8 cellular contexts compared by ENCODE assay signal in the genomic region with DNA sequence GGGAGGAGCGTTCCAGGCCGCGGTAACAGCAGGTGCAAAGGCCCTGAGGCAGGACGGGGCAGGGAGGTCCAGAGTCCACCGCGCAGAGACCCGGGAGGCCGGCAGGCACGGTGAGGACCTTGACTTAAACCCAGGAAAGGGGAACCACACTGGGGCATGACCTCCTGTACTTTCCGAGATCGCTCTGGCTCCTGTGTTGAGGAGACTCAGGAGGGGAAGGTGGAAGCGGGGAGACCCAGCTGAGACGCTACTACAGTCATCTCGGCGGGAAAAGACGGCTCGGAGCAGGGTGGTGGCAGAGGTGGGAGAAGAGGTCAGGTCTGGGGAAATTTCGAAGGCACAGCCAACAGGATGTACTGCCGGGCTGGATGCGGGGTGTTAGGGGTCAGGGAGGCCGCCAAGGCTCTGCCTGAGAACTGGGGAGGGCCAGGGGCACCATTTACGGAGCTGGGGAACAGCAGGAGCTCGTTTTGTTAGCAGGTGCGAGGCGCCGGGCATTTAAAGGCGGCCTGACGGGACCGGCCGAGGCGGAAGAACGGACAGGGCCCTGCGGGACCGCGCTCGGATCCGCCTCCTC. TPM values are rescaled to one million over a fixed set of nuclear protein-coding genes. Genes with fewer than 3 reads are reported as not detected.
A peak's percentile ranks its signal among the peaks of the same experiment; 100 is the strongest.
DNase-seq lines count a peak whose midpoint lies in the region; ATAC-seq and TF ChIP-seq lines count a peak whose summit lies in the region.

No MANE protein-coding gene starts in this region.

- intact Hi-C loops in gastrocnemius medialis (cut with DNase I; ENCODE audit: low total_unique reads): loop anchor here (1.0 to 10.0 kb wide), 4 partner anchors 27 to 195 kb away; a partner anchor contains a TSS

- H4K20me1 ChIP-seq in GM23248 (ENCODE audit: insufficient read depth): no peaks in the 10 kb centered on the region

- 35 to 51% methylated on average over 23 to 37 of the region's 37 CpGs for WGBS in GM23248 (ENCODE audit: low coverage in 1 of 2, low lambda C conversion rate in 2 of 2, missing lambda C conversion rate in 2 of 2), 2 experiments

- no peak for TF ChIP-seq CTCF in fibroblast of mammary gland (conservative IDR thresholded peaks at IDR 0.05; ENCODE audit: control insufficient read depth, insufficient read depth, low read depth, low read length)
- TF ChIP-seq CTCF in gastrocnemius medialis (IDR thresholded peaks at IDR 0.05 in 4 of 5, conservative IDR thresholded peaks at IDR 0.05 in 1 of 5): no peak

- ATAC-seq in gastrocnemius medialis (peak; percentile 5 to 19), HG02870 (IDR thresholded peaks at IDR 0.05; ENCODE audit: unreplicated experiment) (no peak)

- peaks cover 16% of the 10 kb centered on the region for H3F3A ChIP-seq in GM23248 (ENCODE audit: insufficient read depth)

- no peak for DNase-seq in GM23248
- no peak for DNase-seq in SJSA1 (ENCODE audit: low read depth in 1 of 2, low spot score in 2 of 2)
- no peak for DNase-seq in fibroblast of mammary gland (ENCODE audit: low read depth)
- no peak for DNase-seq in gastrocnemius medialis
- DNase-seq in NCI-H128 (lab: John Stamatoyannopoulos, UW; ENCODE audit: unreplicated experiment): no peak
- DNase-seq in NCI-H2081 (lab: John Stamatoyannopoulos, UW): no peak
- DNase-seq in HuH-7 (ENCODE audit: low spot score): no peak

- H3K36me3 ChIP-seq in GM23248 (ENCODE audit: low read depth) (no peaks in the 10 kb centered on the region), SJSA1 (peaks cover 8% of the 10 kb centered on the region), gastrocnemius medialis (no peaks in the 10 kb centered on the region)

- in situ Hi-C loops in GM23248 (cut with MboI): no loop called here
- in situ Hi-C loops in gastrocnemius medialis (cut with MboI; ENCODE audit: low sequenced_read_pairs in 4 of 4): no loop called here

- no peaks in the 10 kb centered on the region for H3K9me3 ChIP-seq in GM23248 (ENCODE audit: low read depth)
- 0 out of 2 replicates have a peak, but pooled peaks cover 3% of the 10 kb centered on the region for H3K9me3 ChIP-seq in SJSA1 (replicated peaks)
- no peaks in the 10 kb centered on the region for H3K9me3 ChIP-seq in gastrocnemius medialis

- TF ChIP-seq POLR2A in gastrocnemius medialis (IDR thresholded peaks at IDR 0.05): no peak

- H3K9ac ChIP-seq in GM23248: peak overlapping the region; percentile 96

- H3K4me1 ChIP-seq in GM23248 (ENCODE audit: insufficient read depth) (peaks cover 22% of the 10 kb centered on the region), SJSA1 (replicated peaks) (peaks cover 39% of the 10 kb centered on the region), gastrocnemius medialis (peaks cover 24 to 34% of the 10 kb centered on the region in 2 donors)

- H3K9me2 ChIP-seq in GM23248 (ENCODE audit: insufficient read depth): no peaks in the 10 kb centered on the region

- peak overlapping the region; percentile 92 for H3K4me3 ChIP-seq in GM23248
- H3K4me3 ChIP-seq in SJSA1: peak overlapping the region; percentile 71
- H3K4me3 ChIP-seq in fibroblast of mammary gland (ENCODE audit: control insufficient read depth, low read depth, low read length): peak overlapping the region; percentile 66
- H3K4me3 ChIP-seq in gastrocnemius medialis: peak overlapping the region; percentile 66 to 98 (median 89)

- H3K27ac ChIP-seq in GM23248 (peak overlapping the region; percentile 95), SJSA1 (peak overlapping the region; percentile 89), gastrocnemius medialis (peak overlapping the region; percentile 92 to 100 (median 98))

- H3K27me3 ChIP-seq in GM23248 (replicated peaks; ENCODE audit: insufficient read depth): no peaks in the 10 kb centered on the region
- no peaks in the 10 kb centered on the region; the same call in none of the 2 replicates for H3K27me3 ChIP-seq in SJSA1 (replicated peaks)
- H3K27me3 ChIP-seq in gastrocnemius medialis: no peaks in the 10 kb centered on the region

- H3K4me2 ChIP-seq in GM23248 (ENCODE audit: unreplicated experiment): peak overlapping the region; percentile 82

- peak overlapping the region; percentile 88 for H2AFZ ChIP-seq in GM23248

- no peaks in the 10 kb centered on the region for H3K79me2 ChIP-seq in GM23248 (ENCODE audit: insufficient read depth)

RNA-seq across cellular contexts. Expression of a gene that starts 22.3 kb away (rescaled TPM):
- 0.25 and 1.1 TPM in 2 replicates for total RNA-seq in GM23248 (2014; rRNA removed; shearing (Covaris generic))
- polyA plus RNA-seq in GM23248 (2016; fragmentation: Nextera tagmentation; extraction: Ambion mirVana): 0.39 and 0.43 TPM in 2 replicates
- total RNA-seq in SJSA1 (2014; rRNA removed; shearing (Covaris generic)): 0.32 TPM in 1 of 2 replicates, not detected in the other
- total RNA-seq in gastrocnemius medialis: 1 to 10 TPM in 1 of 4 donors, under 1 TPM in 3; 0.07 to 2.4 (median 0.21) TPM

RNA-seq across cellular contexts. Expression of a gene that starts 39.1 kb away (rescaled TPM):
- 25.1 and 50.3 TPM in 2 replicates for total RNA-seq in GM23248 (2014; rRNA removed; shearing (Covaris generic))
- 25.7 TPM in 2 replicates for polyA plus RNA-seq in GM23248 (2016; fragmentation: Nextera tagmentation; extraction: Ambion mirVana)
- 25.6 and 34.1 TPM in 2 replicates for total RNA-seq in SJSA1 (2014; rRNA removed; shearing (Covaris generic))
- total RNA-seq in gastrocnemius medialis: 10 to 100 TPM in 3 of 4 donors, 1 to 10 TPM in 1; 9.1 to 24.1 (median 18.0) TPM
